20 cellular contexts compared by ENCODE assay signal in the genomic region with DNA sequence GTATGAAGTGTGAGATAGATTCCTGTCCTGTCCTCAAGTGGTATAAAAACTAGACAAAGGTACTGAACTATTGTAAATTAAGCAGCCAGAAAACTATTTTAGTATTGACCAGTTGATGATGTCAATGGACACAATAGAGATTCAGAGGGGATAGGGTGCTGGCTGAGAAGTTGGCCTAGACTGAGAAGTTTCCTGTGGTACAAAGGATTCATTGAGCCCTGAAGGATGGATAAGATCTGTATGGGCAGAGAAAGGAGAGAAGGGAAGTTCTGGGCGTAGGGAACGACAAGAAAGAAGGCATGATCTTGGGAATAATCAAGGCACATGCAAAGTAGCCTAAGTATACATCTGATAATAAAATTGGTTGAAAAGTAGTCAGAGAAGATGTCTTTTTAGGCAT. TPM values are rescaled to one million over a fixed set of nuclear protein-coding genes. Genes with fewer than 3 reads are reported as not detected.
DNase-seq lines count a peak whose midpoint lies in the region; ATAC-seq, FAIRE-seq and TF ChIP-seq lines count a peak whose summit lies in the region.
"Had no signal": no experiment of that assay in that cellular context is flagged by ENCODE, and none has a peak within 500 bp of the region (broad histone marks: within the 10 kb centered on the region; RNA-seq: fewer than 3 reads in every experiment).

No MANE protein-coding gene starts in this region.

- TF ChIP-seq POLR2A in GM12892 (IDR thresholded peaks at IDR 0.05; ENCODE audit: low read depth, low read length) = no peak

- H3K4me1 ChIP-seq in mononuclear cell (ENCODE audit: insufficient read depth, low read length) = peaks cover 71% of the 10 kb centered on the region
- H3K4me1 ChIP-seq: colonic mucosa had no signal

- DNase-seq in T-helper 1 cell (no peak), GM12892 (ENCODE audit: insufficient read length) (no peak), sciatic nerve (ENCODE audit: low spot score) (no peak)
- DNase-seq in CD4-positive, alpha-beta T cell = no peak
- DNase-seq in activated CD8-positive, alpha-beta T cell treated with anti-CD3 and anti-CD28 coated beads for 36 hours = no peak
- DNase-seq: activated CD4-positive, alpha-beta T cell treated with anti-CD3 and anti-CD28 coated beads for 48 hours; activated gamma-delta T cell; body of pancreas; colonic mucosa; DMS153; GF-D8; NCI-H1092 treated with DMSO at 0.1 percent for 48 hours; NCI-H69 had no signal

- CTCF ChIA-PET in CD4-positive, alpha-beta T cell (lab: Charles Lee) = interaction anchor here (4.4 kb wide), 1 partner anchor 12 kb away, joined by 28 read pairs; no protein-coding TSS in a partner anchor
- CTCF ChIA-PET in activated CD8-positive, alpha-beta T cell treated with anti-CD3 and anti-CD28 coated beads for 36 hours (lab: Charles Lee) = interaction anchor here (0.7 to 9.3 kb wide), 3 partner anchors 12 to 683 kb away, joined by 3 to 72 read pairs (median 3); no protein-coding TSS in a partner anchor

- POLR2A ChIA-PET in CD4-positive, alpha-beta T cell (lab: Charles Lee) = interaction anchor here (1.2 to 13.3 kb wide), 4 partner anchors 11 to 35 kb away, joined by 7 to 613 read pairs (median 186); no protein-coding TSS in a partner anchor
- POLR2A ChIA-PET in activated CD8-positive, alpha-beta T cell treated with anti-CD3 and anti-CD28 coated beads for 36 hours (lab: Charles Lee) = interaction anchor here (4.4 to 14.7 kb wide), 4 partner anchors 11 to 38 kb away, joined by 53 to 575 read pairs (median 446); no protein-coding TSS in a partner anchor

- peaks cover 93% of the 10 kb centered on the region for H3K4me1 Mint-ChIP-seq in T-helper 1 cell treated with Interleukin-12 subunit alpha and Interleukin-12 subunit beta and Interleukin-4 antibody, amounts not matched to agents 30 μg/mL and 1 μg/mL, for 36 hours (ENCODE audit: low read depth)
- H3K4me1 Mint-ChIP-seq in CD4-positive, alpha-beta T cell (ENCODE audit: low read depth) = peaks cover 99% of the 10 kb centered on the region
- H3K4me1 Mint-ChIP-seq in activated CD8-positive, alpha-beta T cell treated with anti-CD3 and anti-CD28 coated beads for 36 hours (ENCODE audit: low read depth) = peaks cover 90% of the 10 kb centered on the region

- H3K36me3 Mint-ChIP-seq in T-helper 1 cell treated with Interleukin-12 subunit alpha and Interleukin-12 subunit beta and Interleukin-4 antibody, amounts not matched to agents 30 μg/mL and 1 μg/mL, for 36 hours (ENCODE audit: low read depth) = peaks cover 94% of the 10 kb centered on the region
- peaks cover 100% of the 10 kb centered on the region for H3K36me3 Mint-ChIP-seq in CD4-positive, alpha-beta T cell (ENCODE audit: low read depth)
- peaks cover 97% of the 10 kb centered on the region for H3K36me3 Mint-ChIP-seq in activated CD8-positive, alpha-beta T cell treated with anti-CD3 and anti-CD28 coated beads for 36 hours (ENCODE audit: low read depth)

- no peak for TF ChIP-seq CTCF in CD4-positive, alpha-beta T cell (IDR thresholded peaks at IDR 0.05)
- TF ChIP-seq CTCF in activated CD8-positive, alpha-beta T cell treated with anti-CD3 and anti-CD28 coated beads for 36 hours (IDR thresholded peaks at IDR 0.05) = no peak

- peak overlapping the region; percentile 99 for H3K27ac ChIP-seq in CD4-positive, alpha-beta T cell (ENCODE audit: low read depth, low read length)
- H3K27ac ChIP-seq: 22Rv1, body of pancreas had no signal

- no peak for ATAC-seq in CD4-positive, alpha-beta T cell (ENCODE audit: poor library complexity)
- ATAC-seq in activated CD8-positive, alpha-beta T cell treated with anti-CD3 and anti-CD28 coated beads for 36 hours = no peak
- ATAC-seq in GM21526 (IDR thresholded peaks at IDR 0.05; ENCODE audit: low FRiP score, unreplicated experiment) (no peak), sciatic nerve (no peak)
- ATAC-seq: body of pancreas had no signal

- no peak for FAIRE-seq in GM12892 (lab: Jason Lieb, UNC)
- FAIRE-seq: GM12878, keratinocyte had no signal

- peak overlapping the region; percentile 83 for H3K4me3 Mint-ChIP-seq in T-helper 1 cell treated with Interleukin-12 subunit alpha and Interleukin-12 subunit beta and Interleukin-4 antibody, amounts not matched to agents 30 μg/mL and 1 μg/mL, for 36 hours
- peak overlapping the region; percentile 75 for H3K4me3 Mint-ChIP-seq in CD4-positive, alpha-beta T cell
- H3K4me3 Mint-ChIP-seq in activated CD8-positive, alpha-beta T cell treated with anti-CD3 and anti-CD28 coated beads for 36 hours = peak overlapping the region; percentile 79
- H3K4me3 Mint-ChIP-seq: memory B cell had no signal

- H3K9me3 Mint-ChIP-seq in T-helper 1 cell treated with Interleukin-12 subunit alpha and Interleukin-12 subunit beta and Interleukin-4 antibody, amounts not matched to agents 30 μg/mL and 1 μg/mL, for 36 hours = no peaks in the 10 kb centered on the region
- no peaks in the 10 kb centered on the region for H3K9me3 Mint-ChIP-seq in CD4-positive, alpha-beta T cell
- no peaks in the 10 kb centered on the region for H3K9me3 Mint-ChIP-seq in activated CD8-positive, alpha-beta T cell treated with anti-CD3 and anti-CD28 coated beads for 36 hours
- H3K9me3 Mint-ChIP-seq: memory B cell had no signal

- peak overlapping the region; percentile 97 for H3K27ac Mint-ChIP-seq in T-helper 1 cell treated with Interleukin-12 subunit alpha and Interleukin-12 subunit beta and Interleukin-4 antibody, amounts not matched to agents 30 μg/mL and 1 μg/mL, for 36 hours
- peak overlapping the region; percentile 93 for H3K27ac Mint-ChIP-seq in CD4-positive, alpha-beta T cell
- peak overlapping the region; percentile 94 for H3K27ac Mint-ChIP-seq in activated CD8-positive, alpha-beta T cell treated with anti-CD3 and anti-CD28 coated beads for 36 hours

- H3K27me3 Mint-ChIP-seq in T-helper 1 cell treated with Interleukin-12 subunit alpha and Interleukin-12 subunit beta and Interleukin-4 antibody, amounts not matched to agents 30 μg/mL and 1 μg/mL, for 36 hours (ENCODE audit: low read depth) = no peaks in the 10 kb centered on the region
- no peaks in the 10 kb centered on the region for H3K27me3 Mint-ChIP-seq in CD4-positive, alpha-beta T cell
- no peaks in the 10 kb centered on the region for H3K27me3 Mint-ChIP-seq in activated CD8-positive, alpha-beta T cell treated with anti-CD3 and anti-CD28 coated beads for 36 hours
- H3K27me3 Mint-ChIP-seq: memory B cell had no signal

- peak overlapping the region; percentile 10 for H3K4me3 ChIP-seq in mononuclear cell (ENCODE audit: low read length)
- H3K4me3 ChIP-seq: body of pancreas, colonic mucosa, GM12878 had no signal

- intact Hi-C loops in CD4-positive, alpha-beta T cell (cut with DNase I, micrococcal nuclease) = loop anchor here in 1 of 2 experiments (2.0 kb wide), 1 partner anchor 14 kb away; no protein-coding TSS in a partner anchor
- intact Hi-C loops in activated CD8-positive, alpha-beta T cell treated with anti-CD3 and anti-CD28 coated beads for 36 hours (cut with micrococcal nuclease) = loop anchor here (10.0 kb wide), 1 partner anchor 1280 kb away; a partner anchor contains a TSS
- intact Hi-C loops in sciatic nerve (cut with DNase I) = no loop called here

- H3K27me3 ChIP-seq in CD4-positive, alpha-beta T cell (ENCODE audit: control insufficient read depth, insufficient read depth, low read length) = no peaks in the 10 kb centered on the region
- no peaks in the 10 kb centered on the region for H3K27me3 ChIP-seq in mononuclear cell (ENCODE audit: insufficient read depth, low read length)
- H3K27me3 ChIP-seq: body of pancreas, colonic mucosa had no signal

- no peaks in the 10 kb centered on the region for H3K9me3 ChIP-seq in CD4-positive, alpha-beta T cell (ENCODE audit: control insufficient read depth, low read length)
- no peaks in the 10 kb centered on the region for H3K9me3 ChIP-seq in mononuclear cell (ENCODE audit: low read depth, low read length)
- H3K9me3 ChIP-seq: body of pancreas, colonic mucosa had no signal

RNA-seq across cellular contexts. Expression of a gene that starts 44.6 kb away (rescaled TPM):
- 10 to 100 TPM; 41.8 to 44.1 TPM for total RNA-seq in CD4-positive, alpha-beta T cell
- total RNA-seq in activated CD8-positive, alpha-beta T cell treated with anti-CD3 and anti-CD28 coated beads for 36 hours = 100 to 1,000 TPM; 194 to 196 TPM
- total RNA-seq in mononuclear cell (83.6 TPM), sciatic nerve (163 TPM)
- polyA plus RNA-seq in GM12892 (2012; ENCODE audit: missing spikeins) = 293 TPM

RNA-seq across cellular contexts. Expression of a gene that starts 53.7 kb away (rescaled TPM):
- total RNA-seq in CD4-positive, alpha-beta T cell = 1 to 10 TPM; 7.1 to 8.9 TPM
- 1 to 10 TPM; 8.6 to 9.4 TPM for total RNA-seq in activated CD8-positive, alpha-beta T cell treated with anti-CD3 and anti-CD28 coated beads for 36 hours
- total RNA-seq in mononuclear cell (7.5 TPM), sciatic nerve (45.2 TPM)
- polyA plus RNA-seq in GM12892 (2012; ENCODE audit: missing spikeins) = 8.5 TPM
